Comparison of ENCODE assay signal across 9 cellular contexts in the genomic region with DNA sequence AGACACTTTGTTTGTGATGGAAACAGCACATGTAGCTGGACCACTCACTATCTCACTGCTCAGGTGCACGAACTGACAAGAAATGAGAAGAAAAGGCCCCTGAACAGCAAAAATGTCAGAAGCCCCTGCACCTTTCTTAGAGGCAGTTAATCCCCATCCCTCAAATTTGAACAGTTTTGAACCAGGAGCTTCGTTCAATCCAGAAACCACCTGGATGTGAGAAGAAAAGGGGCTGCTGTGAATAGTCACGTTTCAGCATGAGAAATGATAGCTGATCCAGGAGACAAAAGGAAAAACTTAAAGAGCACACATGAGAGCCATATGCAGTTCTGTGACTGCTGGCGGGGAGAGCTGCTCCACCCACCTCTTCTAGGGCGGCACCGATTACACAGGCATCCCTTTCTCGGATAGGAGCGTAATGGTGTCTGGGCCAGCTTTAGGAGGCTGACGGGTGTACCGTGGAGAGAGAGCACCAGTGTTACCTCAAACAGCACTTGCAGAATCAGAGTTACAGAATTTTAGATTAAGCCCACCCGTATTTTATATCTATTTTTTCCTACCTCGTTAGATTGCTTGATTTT.
A peak's percentile ranks its signal among the peaks of the same experiment; 100 is the strongest.
DNase-seq lines count a peak whose midpoint lies in the region; ATAC-seq and TF ChIP-seq lines count a peak whose summit lies in the region.
"Had no signal": no experiment of that assay in that cellular context is flagged by ENCODE, and none has a peak within 500 bp of the region (broad histone marks: within the 10 kb centered on the region; RNA-seq: fewer than 3 reads in every experiment).

No MANE protein-coding gene starts in this region.

- no peak overlapping the region for H3K4me3 Mint-ChIP-seq in stimulated activated memory B cell treated with anti-CD40 and anti-IgM and Interleukin-4, amounts not matched to agents 10 μg/mL and 1 μg/mL and 100 μg/mL, for 72 hours
- no peak overlapping the region for H3K4me3 Mint-ChIP-seq in CD14-positive monocyte

- DNase-seq in NCI-H2227 (lab: John Stamatoyannopoulos, UW; ENCODE audit: unreplicated experiment) (peak; percentile 52), islet precursor cell (peak; percentile 43), posterior vena cava (ENCODE audit: low spot score) (no peak), CD14-positive monocyte (ENCODE audit: low spot score) (no peak), pons (ENCODE audit: low spot score) (no peak)
- peak; percentile 24 for DNase-seq in activated naive CD4-positive, alpha-beta T cell treated with Interleukin-2 at 50 U/mL for 16 hours
- DNase-seq: NCI-H1417 treated with DMSO at 0.1 percent for 48 hours, PC-9 had no signal

- peaks cover 27% of the 10 kb centered on the region for H3K36me3 Mint-ChIP-seq in stimulated activated memory B cell treated with anti-CD40 and anti-IgM and Interleukin-4, amounts not matched to agents 10 μg/mL and 1 μg/mL and 100 μg/mL, for 72 hours
- peaks cover 3 to 12% of the 10 kb centered on the region in 2 donors for H3K36me3 Mint-ChIP-seq in CD14-positive monocyte

- no peak for ATAC-seq in stimulated activated memory B cell treated with anti-CD40 and anti-IgM and Interleukin-4, amounts not matched to agents 10 μg/mL and 1 μg/mL and 100 μg/mL, for 72 hours

- intact Hi-C loops in posterior vena cava (cut with DNase I): no loop called here
- intact Hi-C loops in CD14-positive monocyte (cut with micrococcal nuclease): no loop called here

- H3K4me1 Mint-ChIP-seq in stimulated activated memory B cell treated with anti-CD40 and anti-IgM and Interleukin-4, amounts not matched to agents 10 μg/mL and 1 μg/mL and 100 μg/mL, for 72 hours: peaks cover 81% of the 10 kb centered on the region
- H3K4me1 Mint-ChIP-seq in CD14-positive monocyte: peaks cover 34% of the 10 kb centered on the region

- no peak for TF ChIP-seq CTCF in CD14-positive monocyte (IDR thresholded peaks at IDR 0.05)

- H3K9me3 Mint-ChIP-seq in stimulated activated memory B cell treated with anti-CD40 and anti-IgM and Interleukin-4, amounts not matched to agents 10 μg/mL and 1 μg/mL and 100 μg/mL, for 72 hours: peaks cover 2% of the 10 kb centered on the region
- no peaks in the 10 kb centered on the region for H3K9me3 Mint-ChIP-seq in CD14-positive monocyte

- no peaks in the 10 kb centered on the region for H3K27me3 Mint-ChIP-seq in stimulated activated memory B cell treated with anti-CD40 and anti-IgM and Interleukin-4, amounts not matched to agents 10 μg/mL and 1 μg/mL and 100 μg/mL, for 72 hours
- peaks cover 0 to 2% (median 0%) of the 10 kb centered on the region in 3 donors for H3K27me3 Mint-ChIP-seq in CD14-positive monocyte (ENCODE audit: low read depth in 3 of 3)

- peak overlapping the region; percentile 56 for H3K27ac Mint-ChIP-seq in stimulated activated memory B cell treated with anti-CD40 and anti-IgM and Interleukin-4, amounts not matched to agents 10 μg/mL and 1 μg/mL and 100 μg/mL, for 72 hours
- H3K27ac Mint-ChIP-seq in CD14-positive monocyte: no peak overlapping the region

Comparison
In these comparisons a context has a peak if more than half of its experiments do, and no peak if none do; other contexts are left out.
1. DNase-seq: peak in NCI-H2227 (single experiment), activated naive CD4-positive, alpha-beta T cell treated with Interleukin-2 at 50 U/mL for 16 hours (single experiment) and islet precursor cell (single experiment); none in posterior vena cava (single experiment), CD14-positive monocyte (single experiment) and pons (single experiment).